Comparison of ENCODE assay signal across 11 cellular contexts in genomic region chr6:169252805-169253189, GRCh38. TPM values are rescaled to one million over a fixed set of nuclear protein-coding genes. Genes with fewer than 3 reads are reported as not detected.
DNase-seq lines count a peak whose midpoint lies in the region; ATAC-seq and TF ChIP-seq lines count a peak whose summit lies in the region.
"Had no signal": no experiment of that assay in that cellular context is flagged by ENCODE, and none has a peak within 500 bp of the region (broad histone marks: within the 10 kb centered on the region; RNA-seq: fewer than 3 reads in every experiment).

No MANE protein-coding gene starts in this region.

- no peak for ATAC-seq in activated CD4-positive, CD25-positive, alpha-beta regulatory T cell treated with anti-CD3 and anti-CD28 coated beads, Interleukin-2, amount 50 U/mL, for 24 hours
- ATAC-seq: HCT116 had no signal

- peaks cover 4% of the 10 kb centered on the region for H3K27me3 ChIP-seq in fibroblast of lung (ENCODE audit: control insufficient read depth, insufficient read depth, low read length)
- peaks cover 50% of the 10 kb centered on the region for H3K27me3 ChIP-seq in neural progenitor cell

- H3K9ac ChIP-seq in fibroblast of lung (ENCODE audit: insufficient read depth, low read length) (no peak overlapping the region), neural progenitor cell (no peak overlapping the region)

- H3K36me3 ChIP-seq in fibroblast of lung (ENCODE audit: control insufficient read depth, insufficient read depth, low read length) (peaks cover 12% of the 10 kb centered on the region), neural progenitor cell (no peaks in the 10 kb centered on the region)

- H3K9me3 Mint-ChIP-seq in neural progenitor cell = peaks cover 11% of the 10 kb centered on the region

- H3K4me2 ChIP-seq in fibroblast of lung (ENCODE audit: extremely low read depth, insufficient read depth, low read length) (peak overlapping the region; percentile 69), neural progenitor cell (peak overlapping the region; percentile 77)

- peaks cover 6% of the 10 kb centered on the region for H3K4me1 ChIP-seq in fibroblast of lung (ENCODE audit: control insufficient read depth, extremely low read depth, insufficient read depth, low read length)
- H3K4me1 ChIP-seq in neural progenitor cell = peaks cover 25% of the 10 kb centered on the region

- peaks cover 17% of the 10 kb centered on the region for H3K79me2 ChIP-seq in fibroblast of lung (ENCODE audit: control insufficient read depth, insufficient read depth, low read length)
- H3K79me2 ChIP-seq in neural progenitor cell (ENCODE audit: low read depth) = no peaks in the 10 kb centered on the region

- H2AFZ ChIP-seq in fibroblast of lung (ENCODE audit: low read length) = no peak overlapping the region
- no peak overlapping the region for H2AFZ ChIP-seq in neural progenitor cell (replicated peaks)

- DNase-seq in AG09309 (ENCODE audit: low read depth) (no peak), NCI-H1436 (lab: John Stamatoyannopoulos, UW) (peak; percentile 60), fibroblast of lung (ENCODE audit: low read depth in 2 of 2) (peak; percentile 41 to 55), neural progenitor cell (ENCODE audit: low spot score) (peak; percentile 63), GM10266 (ENCODE audit: extremely low spot score) (no peak)
- no peak for DNase-seq in stimulated activated CD4-positive, alpha-beta T cell treated with anti-CD3 and anti-CD28 coated beads, Interleukin-4, amount 100 ng/mL, for 4 hours
- no peak for DNase-seq in activated CD4-positive, alpha-beta T cell treated with anti-CD3 and anti-CD28 coated beads, Interleukin-2, amount 50 U/mL, for 1 hour
- DNase-seq: GDM1; NK-92 treated with Interleukin-12 subunit alpha and Interleukin-12 subunit beta, amount 100 ng/mL, for 24 hours had no signal

- H3K4me1 Mint-ChIP-seq in neural progenitor cell = peaks cover 34% of the 10 kb centered on the region

- H3F3A ChIP-seq in neural progenitor cell (ENCODE audit: low read depth) = peaks cover 20% of the 10 kb centered on the region

- H3K4me3 ChIP-seq in AG09309 (ENCODE audit: control insufficient read depth, low read depth, low read length) (peak overlapping the region; percentile 68), fibroblast of lung (replicated peaks in 1 of 4; ENCODE audit: control extremely low read depth in 1 of 4, insufficient read depth in 1 of 4, low read depth in 3 of 4, low read length in 4 of 4) (peak overlapping the region; percentile 67 to 91 (median 76)), neural progenitor cell (peak overlapping the region; percentile 32)

- H3K36me3 Mint-ChIP-seq in neural progenitor cell = peaks cover 9% of the 10 kb centered on the region

- no peak for TF ChIP-seq CTCF in AG09309 (IDR thresholded peaks at IDR 0.05; ENCODE audit: control insufficient read depth, insufficient read depth, low read depth, low read length, missing control alignments)
- no peak for TF ChIP-seq CTCF in fibroblast of lung (conservative IDR thresholded peaks at IDR 0.05 in 1 of 2, IDR thresholded peaks at IDR 0.05 in 1 of 2; ENCODE audit: low read depth in 1 of 2, low read length in 2 of 2)
- TF ChIP-seq CTCF in neural progenitor cell (IDR thresholded peaks at IDR 0.05) = no peak
- no peak for TF ChIP-seq CTCF in GM10266 (IDR thresholded peaks at IDR 0.05; ENCODE audit: control insufficient read depth, insufficient read depth, low read depth, missing control alignments)

- peaks cover 24% of the 10 kb centered on the region for H3K27me3 Mint-ChIP-seq in neural progenitor cell (ENCODE audit: insufficient read depth, low read depth)

- H3K27ac ChIP-seq in fibroblast of lung (ENCODE audit: insufficient read depth, low read length) = peak overlapping the region; percentile 50
- H3K27ac ChIP-seq in neural progenitor cell = no peak overlapping the region

- no peaks in the 10 kb centered on the region for H3K9me3 ChIP-seq in fibroblast of lung (ENCODE audit: control insufficient read depth, insufficient read depth, low read depth, low read length)
- no peaks in the 10 kb centered on the region for H3K9me3 ChIP-seq in neural progenitor cell (ENCODE audit: low read depth)

- H3K27ac Mint-ChIP-seq in neural progenitor cell = no peak overlapping the region

- H3K4me3 Mint-ChIP-seq in neural progenitor cell = peak overlapping the region; percentile 83

- H4K20me1 ChIP-seq in fibroblast of lung (ENCODE audit: control insufficient read depth, extremely low read depth, insufficient read depth, low read length) (no peaks in the 10 kb centered on the region), neural progenitor cell (ENCODE audit: low read depth) (peaks cover 6% of the 10 kb centered on the region)

RNA-seq across cellular contexts. Expression of gene THBS2, which starts 0.8 kb away (rescaled TPM):
- total RNA-seq in fibroblast of lung (269 and 473 TPM in 2 replicates), neural progenitor cell (ENCODE audit: low replicate concordance) (0.09 and 0.13 TPM in 2 replicates)
- 86.5 and 99.4 TPM in 2 replicates for polyA plus RNA-seq in fibroblast of lung
- 82.3 and 93.6 TPM in 2 replicates for polyA plus RNA-seq in fibroblast of lung (2012)
- 143 and 186 TPM in 2 replicates for polyA minus RNA-seq in fibroblast of lung (ENCODE audit: low replicate concordance)

Comparison
In these comparisons a context has a peak if more than half of its experiments do, and no peak if none do; other contexts are left out.
1. DNase-seq: peak in NCI-H1436 (single experiment), fibroblast of lung (2 of 2) and neural progenitor cell (single experiment); none in AG09309 (single experiment), GM10266 (single experiment), stimulated activated CD4-positive, alpha-beta T cell treated with anti-CD3 and anti-CD28 coated beads, Interleukin-4, amount 100 ng/mL, for 4 hours (0 of 2) and activated CD4-positive, alpha-beta T cell treated with anti-CD3 and anti-CD28 coated beads, Interleukin-2, amount 50 U/mL, for 1 hour (single experiment).
2. RNA of gene THBS2, which starts 0.8 kb away (total RNA-seq): 269 to 473 TPM in fibroblast of lung; 0.09 to 0.13 TPM in neural progenitor cell; every median in the first group is over 100 times any median in the second.
3. Peak in every context shown above with its lines, with median percentiles within 50 percentile points of each other: H3K4me3 ChIP-seq.